ENCODE assay signal across 1 cellular context in the genomic region with DNA sequence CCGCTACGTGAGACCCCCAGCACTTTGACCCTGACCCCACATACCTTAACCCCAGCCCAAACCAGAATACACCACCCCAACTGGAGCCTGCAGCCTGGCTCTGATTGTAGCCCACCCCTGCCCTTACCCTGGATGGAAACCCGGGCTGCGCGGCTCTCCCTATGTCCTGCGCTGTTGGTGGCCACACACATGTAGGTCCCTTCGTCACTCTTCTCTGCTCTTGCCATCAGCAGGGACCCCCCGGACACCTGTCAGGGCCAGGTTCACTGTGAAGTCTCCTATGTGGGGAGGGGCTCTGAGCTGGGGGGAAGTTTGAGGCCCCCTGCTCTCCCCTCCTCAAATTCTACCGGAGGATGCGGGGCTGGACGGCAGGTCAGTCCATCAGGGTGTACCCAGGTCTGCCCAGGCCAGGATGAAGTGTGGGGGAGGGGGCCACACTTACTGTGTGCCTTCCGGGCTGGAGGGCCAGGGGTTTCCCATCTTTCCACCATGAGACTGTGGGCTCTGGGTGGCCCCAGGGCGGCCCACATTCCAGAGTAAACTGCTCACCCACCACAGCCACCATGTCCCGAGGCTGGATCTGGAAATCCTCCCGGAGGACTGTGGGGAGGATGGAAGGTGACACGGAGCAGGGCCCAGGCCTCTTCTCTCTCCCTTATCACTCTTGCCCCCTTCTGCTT.
TF ChIP-seq lines count a peak whose summit lies in the region.

No MANE protein-coding gene starts in this region.

TF ChIP-seq in IMR-90, 13 proteins besides CTCF, POLR2A, EP300 and RAD21:
- TF ChIP-seq MXI1 (IDR thresholded peaks at IDR 0.05; ENCODE audit: borderline replicate concordance, low read depth, low read length) = no peak
- no peak for TF ChIP-seq MAFK (IDR thresholded peaks at IDR 0.05; ENCODE audit: low read depth, low read length)
- TF ChIP-seq CEBPB (IDR thresholded peaks at IDR 0.05; ENCODE audit: low read depth, low read length) = no peak
- no peak for TF ChIP-seq RFX5 (IDR thresholded peaks at IDR 0.05; ENCODE audit: low read depth, low read length)
- no peak for TF ChIP-seq NFE2L2 (IDR thresholded peaks at IDR 0.05; ENCODE audit: low read depth, low read length)
- TF ChIP-seq BHLHE40 (IDR thresholded peaks at IDR 0.05; ENCODE audit: low read depth, low read length) = no peak
- no peak for TF ChIP-seq FOS (IDR thresholded peaks at IDR 0.05; ENCODE audit: low read depth, low read length)
- TF ChIP-seq RCOR1 (IDR thresholded peaks at IDR 0.05; ENCODE audit: insufficient replicate concordance, low read length) = no peak
- TF ChIP-seq SMC3 (IDR thresholded peaks at IDR 0.05; ENCODE audit: low read depth, low read length) = no peak
- no peak for TF ChIP-seq USF2 (IDR thresholded peaks at IDR 0.05; ENCODE audit: low read depth, low read length)
- no peak for TF ChIP-seq CHD1 (IDR thresholded peaks at IDR 0.05; ENCODE audit: low read depth, low read length)
- TF ChIP-seq ELK1 (IDR thresholded peaks at IDR 0.05; ENCODE audit: borderline replicate concordance, low read depth, low read length) = no peak
- TF ChIP-seq MAZ (IDR thresholded peaks at IDR 0.05; ENCODE audit: borderline replicate concordance, low read depth, low read length) = no peak
TF ChIP-seq in IMR-90: peak in this region for 0.
